1 cellular context compared by ENCODE assay signal in the genomic region with DNA sequence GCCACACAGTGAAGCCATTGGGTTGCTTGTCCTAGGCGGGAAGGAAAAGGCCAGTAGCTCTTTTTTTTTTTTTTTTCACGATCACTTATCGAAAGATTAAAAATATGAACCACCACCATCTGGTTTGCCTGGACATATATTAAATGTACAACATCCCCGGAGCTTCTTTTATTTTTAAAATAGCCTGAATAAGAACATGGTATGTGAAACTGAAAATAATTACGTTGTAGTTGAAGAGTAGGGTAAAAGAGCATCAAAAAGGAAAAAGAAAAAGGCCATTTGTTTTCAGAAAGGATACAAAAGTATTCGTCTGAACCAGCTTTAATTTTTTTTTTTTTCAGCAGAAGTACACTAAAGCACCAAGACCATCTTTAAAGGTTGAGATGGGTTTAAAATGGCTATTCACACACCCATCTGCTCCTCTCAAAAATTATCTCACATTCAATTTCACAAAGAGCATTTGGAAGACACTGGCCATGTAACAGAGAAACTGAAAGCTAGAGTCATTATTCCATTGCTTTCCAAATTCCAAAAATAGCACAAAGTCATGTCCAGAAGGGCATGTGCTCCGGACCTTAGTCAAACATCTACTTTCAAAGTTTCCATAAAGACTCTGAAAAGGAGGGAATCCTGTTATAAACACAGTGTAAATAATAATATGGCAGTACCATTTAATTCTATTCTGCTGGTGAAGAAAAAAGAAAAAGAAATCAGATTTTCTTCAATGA.
TF ChIP-seq lines count a peak whose summit lies in the region.

No MANE protein-coding gene starts in this region.

TF ChIP-seq in HepG2, 621 proteins besides CTCF, POLR2A, EP300 and RAD21 (continued from another document):
- TF ChIP-seq ZBTB20 (CRISPR knock-in tag; IDR thresholded peaks at IDR 0.05; ENCODE audit: borderline replicate concordance, low read depth) (no peak), THAP11 (CRISPR knock-in tag; IDR thresholded peaks at IDR 0.05) (no peak), AGO1 (IDR thresholded peaks at IDR 0.05; ENCODE audit: low read depth, low read length, poor library complexity, severe bottlenecking) (no peak), HES4 (CRISPR knock-in tag; IDR thresholded peaks at IDR 0.05; ENCODE audit: borderline replicate concordance) (no peak), SMYD3 (CRISPR knock-in tag; IDR thresholded peaks at IDR 0.05) (no peak)
- TF ChIP-seq, protein P1, sequence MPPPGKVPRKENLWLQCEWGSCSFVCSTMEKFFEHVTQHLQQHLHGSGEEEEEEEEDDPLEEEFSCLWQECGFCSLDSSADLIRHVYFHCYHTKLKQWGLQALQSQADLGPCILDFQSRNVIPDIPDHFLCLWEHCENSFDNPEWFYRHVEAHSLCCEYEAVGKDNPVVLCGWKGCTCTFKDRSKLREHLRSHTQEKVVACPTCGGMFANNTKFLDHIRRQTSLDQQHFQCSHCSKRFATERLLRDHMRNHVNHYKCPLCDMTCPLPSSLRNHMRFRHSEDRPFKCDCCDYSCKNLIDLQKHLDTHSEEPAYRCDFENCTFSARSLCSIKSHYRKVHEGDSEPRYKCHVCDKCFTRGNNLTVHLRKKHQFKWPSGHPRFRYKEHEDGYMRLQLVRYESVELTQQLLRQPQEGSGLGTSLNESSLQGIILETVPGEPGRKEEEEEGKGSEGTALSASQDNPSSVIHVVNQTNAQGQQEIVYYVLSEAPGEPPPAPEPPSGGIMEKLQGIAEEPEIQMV (CRISPR knock-in tag; IDR thresholded peaks at IDR 0.05; ENCODE audit: low read depth): no peak
- TF ChIP-seq, protein P2, sequence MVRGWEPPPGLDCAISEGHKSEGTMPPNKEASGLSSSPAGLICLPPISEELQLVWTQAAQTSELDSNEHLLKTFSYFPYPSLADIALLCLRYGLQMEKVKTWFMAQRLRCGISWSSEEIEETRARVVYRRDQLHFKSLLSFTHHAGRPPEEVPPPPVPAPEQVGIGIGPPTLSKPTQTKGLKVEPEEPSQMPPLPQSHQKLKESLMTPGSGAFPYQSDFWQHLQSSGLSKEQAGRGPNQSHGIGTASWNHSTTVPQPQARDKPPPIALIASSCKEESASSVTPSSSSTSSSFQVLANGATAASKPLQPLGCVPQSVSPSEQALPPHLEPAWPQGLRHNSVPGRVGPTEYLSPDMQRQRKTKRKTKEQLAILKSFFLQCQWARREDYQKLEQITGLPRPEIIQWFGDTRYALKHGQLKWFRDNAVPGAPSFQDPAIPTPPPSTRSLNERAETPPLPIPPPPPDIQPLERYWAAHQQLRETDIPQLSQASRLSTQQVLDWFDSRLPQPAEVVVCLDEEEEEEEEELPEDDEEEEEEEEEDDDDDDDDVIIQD (CRISPR knock-in tag; IDR thresholded peaks at IDR 0.05; ENCODE audit: low read depth): peak; percentile 26; the same call in 1 of the 2 replicates
